Comparison of ENCODE assay signal across 17 cellular contexts in the genomic region with DNA sequence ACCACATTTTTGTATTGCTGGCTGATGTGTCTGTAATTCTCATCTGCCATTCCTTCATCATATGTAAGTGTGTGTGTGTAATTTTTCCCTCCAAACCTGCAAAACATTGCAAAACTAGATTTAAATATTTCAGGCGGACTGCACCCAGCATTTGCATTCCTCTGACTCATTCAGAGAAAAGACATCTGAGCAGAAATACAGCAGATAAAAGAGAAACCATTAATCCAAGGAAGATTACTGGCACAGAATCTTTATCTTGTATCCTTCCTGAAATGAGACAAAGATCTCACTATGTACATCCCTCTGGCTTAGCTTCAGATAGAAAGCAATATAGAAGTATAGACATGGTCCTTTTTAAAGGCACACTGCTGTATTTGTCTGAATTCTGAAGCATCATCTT.
"Had no signal": no experiment of that assay in that cellular context is flagged by ENCODE, and none has a peak within 500 bp of the region (broad histone marks: within the 10 kb centered on the region; RNA-seq: fewer than 3 reads in every experiment).

No MANE protein-coding gene starts in this region.

- H3K27me3 Mint-ChIP-seq: activated naive CD4-positive, alpha-beta T cell treated with anti-CD3 and anti-CD28 coated beads, Interleukin-2, amount 50 U/mL, for 24 hours had no signal

- FAIRE-seq: endothelial cell of umbilical vein, frontal cortex, islet of Langerhans had no signal

- H3K27ac Mint-ChIP-seq: activated naive CD4-positive, alpha-beta T cell treated with anti-CD3 and anti-CD28 coated beads, Interleukin-2, amount 50 U/mL, for 24 hours; T-helper 2 cell treated with Interferon-gamma antibody and Interleukin-4, amounts not matched to agents 5 μg/mL and 100 μg/mL, for 36 hours had no signal

- H3K4me3 Mint-ChIP-seq: activated naive CD4-positive, alpha-beta T cell treated with anti-CD3 and anti-CD28 coated beads, Interleukin-2, amount 50 U/mL, for 24 hours; T-helper 2 cell treated with Interferon-gamma antibody and Interleukin-4, amounts not matched to agents 5 μg/mL and 100 μg/mL, for 36 hours had no signal

- H3K9ac ChIP-seq: parathyroid adenoma had no signal

- H3K4me3 ChIP-seq: cardiac muscle cell, colonic mucosa, heart left ventricle, left lung, tibial nerve had no signal

- H3K4me1 ChIP-seq: colonic mucosa, left lung, parathyroid adenoma had no signal

- H3K9me3 ChIP-seq: colonic mucosa, heart left ventricle, left lung, tibial nerve had no signal

- H3K36me3 Mint-ChIP-seq: activated naive CD4-positive, alpha-beta T cell treated with anti-CD3 and anti-CD28 coated beads, Interleukin-2, amount 50 U/mL, for 24 hours had no signal

- H3K36me3 ChIP-seq: cardiac muscle cell, colonic mucosa, heart left ventricle, left lung, tibial nerve had no signal

- H3K9me3 Mint-ChIP-seq: activated naive CD4-positive, alpha-beta T cell treated with anti-CD3 and anti-CD28 coated beads, Interleukin-2, amount 50 U/mL, for 24 hours; T-helper 2 cell treated with Interferon-gamma antibody and Interleukin-4, amounts not matched to agents 5 μg/mL and 100 μg/mL, for 36 hours had no signal

- H3K27ac ChIP-seq: cardiac muscle cell, colonic mucosa, heart left ventricle, left lung, parathyroid adenoma, tibial nerve had no signal

- H3K79me2 ChIP-seq: parathyroid adenoma had no signal

- H3K27me3 ChIP-seq: cardiac muscle cell, colonic mucosa, heart left ventricle, left lung, tibial nerve had no signal

- H3K4me1 Mint-ChIP-seq: activated naive CD4-positive, alpha-beta T cell treated with anti-CD3 and anti-CD28 coated beads, Interleukin-2, amount 50 U/mL, for 24 hours had no signal

- DNase-seq: activated CD4-positive, alpha-beta T cell treated with anti-CD3 and anti-CD28 coated beads, Interleukin-2, amount 50 U/mL, for 4 hours; activated T-cell treated with anti-CD3 and anti-CD28 coated beads, Interleukin-2, amount 50 U/mL, for 1 hour; anterior cingulate cortex; colonic mucosa; effector CD4-positive, alpha-beta T cell; heart left ventricle; left lung; mesenchymal stem cell; retina had no signal

- H2AFZ ChIP-seq: parathyroid adenoma had no signal
